Comparison of ENCODE assay signal across 24 cellular contexts in the genomic region with DNA sequence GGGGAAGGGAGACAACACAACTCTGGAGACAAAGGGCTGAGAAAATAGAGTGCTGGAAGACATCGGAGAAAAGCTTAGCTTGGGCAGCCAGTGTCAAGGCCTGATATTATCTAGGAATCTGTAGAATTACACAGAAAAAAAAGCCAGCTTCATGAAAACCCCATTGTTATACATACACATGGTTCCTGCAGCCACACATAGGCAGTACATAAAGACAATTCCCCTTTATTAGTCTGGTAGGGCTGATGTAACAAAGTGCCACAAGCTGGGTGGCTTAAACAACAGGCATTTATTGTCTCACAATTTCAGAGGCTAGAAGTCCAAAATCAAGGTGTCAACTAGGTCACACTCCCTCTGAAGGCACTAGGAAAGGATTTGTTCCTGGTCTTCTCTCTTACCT.
DNase-seq lines count a peak whose midpoint lies in the region; ATAC-seq and TF ChIP-seq lines count a peak whose summit lies in the region.
"Had no signal": no experiment of that assay in that cellular context is flagged by ENCODE, and none has a peak within 500 bp of the region (broad histone marks: within the 10 kb centered on the region; RNA-seq: fewer than 3 reads in every experiment).

No MANE protein-coding gene starts in this region.

- no peak overlapping the region for H3K27ac Mint-ChIP-seq in activated CD4-positive, alpha-beta memory T cell treated with anti-CD3 and anti-CD28 coated beads, Interleukin-2, amount 10 ng/mL, durations not matched to agents 7 days and 5 days
- H3K27ac Mint-ChIP-seq: CD8-positive, alpha-beta T cell had no signal

- no peak overlapping the region for H3K4me3 Mint-ChIP-seq in activated CD4-positive, alpha-beta memory T cell treated with anti-CD3 and anti-CD28 coated beads, Interleukin-2, amount 10 ng/mL, durations not matched to agents 7 days and 5 days
- H3K4me3 Mint-ChIP-seq: CD8-positive, alpha-beta T cell had no signal

- no peak for ATAC-seq in HG03196 (IDR thresholded peaks at IDR 0.05; ENCODE audit: unreplicated experiment)
- ATAC-seq: CD8-positive, alpha-beta T cell had no signal

- CTCF ChIA-PET in activated CD4-positive, alpha-beta memory T cell treated with anti-CD3 and anti-CD28 coated beads, Interleukin-2, amount 10 ng/mL, durations not matched to agents 7 days and 5 days (lab: Charles Lee) = no interaction called here

- peaks cover 3% of the 10 kb centered on the region for H3K36me3 Mint-ChIP-seq in activated CD4-positive, alpha-beta memory T cell treated with anti-CD3 and anti-CD28 coated beads, Interleukin-2, amount 10 ng/mL, durations not matched to agents 7 days and 5 days (ENCODE audit: low read depth)
- H3K36me3 Mint-ChIP-seq: CD8-positive, alpha-beta T cell had no signal

- no peaks in the 10 kb centered on the region for H3K27me3 Mint-ChIP-seq in activated CD4-positive, alpha-beta memory T cell treated with anti-CD3 and anti-CD28 coated beads, Interleukin-2, amount 10 ng/mL, durations not matched to agents 7 days and 5 days

- H3K9me3 ChIP-seq in vagina = no peaks in the 10 kb centered on the region

- no peaks in the 10 kb centered on the region for H3K4me1 ChIP-seq in vagina

- POLR2A ChIA-PET in activated CD4-positive, alpha-beta memory T cell treated with anti-CD3 and anti-CD28 coated beads, Interleukin-2, amount 10 ng/mL, durations not matched to agents 7 days and 5 days (lab: Charles Lee) = no interaction called here

- H3K4me1 Mint-ChIP-seq in activated CD4-positive, alpha-beta memory T cell treated with anti-CD3 and anti-CD28 coated beads, Interleukin-2, amount 10 ng/mL, durations not matched to agents 7 days and 5 days = peaks cover 18% of the 10 kb centered on the region

- intact Hi-C loops in vagina (cut with DNase I) = no loop called here

- TF ChIP-seq POLR2A in vagina (IDR thresholded peaks at IDR 0.05) = no peak

- in situ Hi-C loops in SK-MEL-5 (cut with HindIII; ENCODE audit: low pct_unique_long_range_greater_than_20kb, low sequenced_read_pairs) = no loop called here

- DNase-seq in SK-MEL-5 (ENCODE audit: low read depth, low spot score) = peak; percentile 0
- DNase-seq in medulla oblongata (ENCODE audit: extremely low spot score) = peak; percentile 40
- DNase-seq in vagina (ENCODE audit: extremely low spot score in 2 of 2) = peak; percentile 20 to 79
- DNase-seq in activated CD4-positive, alpha-beta memory T cell treated with anti-CD3 and anti-CD28 coated beads, Interleukin-2, amount 10 ng/mL, durations not matched to agents 7 days and 5 days = no peak
- no peak for DNase-seq in activated naive CD4-positive, alpha-beta T cell treated with anti-CD3 and anti-CD28 coated beads, Interleukin-2, amount 50 U/mL, for 16 hours
- DNase-seq: ACHN; Calu3; CD8-positive, alpha-beta T cell; GDM1; GOT3; HCEC 1CT; KG1; NCI-H1092; NCI-H1436; NCI-H187 treated with DMSO at 0.1 percent for 48 hours; NCI-H345; NCI-H524; NCI-H774; NK-92 treated with Interleukin-12 subunit alpha and Interleukin-12 subunit beta, amount 100 ng/mL, for 24 hours; SHP77 treated with DMSO at 0.1 percent for 48 hours had no signal

- H3K27ac ChIP-seq in cingulate gyrus (ENCODE audit: low read depth, low read length) = peak overlapping the region; percentile 49
- no peak overlapping the region for H3K27ac ChIP-seq in vagina
- H3K27ac ChIP-seq: BLaER1 treated with 17β-estradiol and CSF1 and Interleukin-3, amounts not matched to agents 10 nM and 100 nM; RWPE1 had no signal

- no peaks in the 10 kb centered on the region for H3K27me3 ChIP-seq in vagina
- H3K27me3 ChIP-seq: BLaER1 treated with 17β-estradiol and CSF1 and Interleukin-3, amounts not matched to agents 10 nM and 100 nM had no signal

- H3K4me3 ChIP-seq in vagina = no peak overlapping the region
- H3K4me3 ChIP-seq: BLaER1 treated with 17β-estradiol and CSF1 and Interleukin-3, amounts not matched to agents 10 nM and 100 nM had no signal

- TF ChIP-seq CTCF in vagina (IDR thresholded peaks at IDR 0.05) = no peak

- H3K9me3 Mint-ChIP-seq in activated CD4-positive, alpha-beta memory T cell treated with anti-CD3 and anti-CD28 coated beads, Interleukin-2, amount 10 ng/mL, durations not matched to agents 7 days and 5 days = peaks cover 2% of the 10 kb centered on the region
- H3K9me3 Mint-ChIP-seq: CD8-positive, alpha-beta T cell had no signal

- no peaks in the 10 kb centered on the region for H3K36me3 ChIP-seq in vagina

Comparison
In these comparisons a context has a peak if more than half of its experiments do, and no peak if none do; other contexts are left out.
1. DNase-seq: peak in SK-MEL-5 (single experiment), medulla oblongata (single experiment) and vagina (2 of 2); none in activated CD4-positive, alpha-beta memory T cell treated with anti-CD3 and anti-CD28 coated beads, Interleukin-2, amount 10 ng/mL, durations not matched to agents 7 days and 5 days (single experiment) and activated naive CD4-positive, alpha-beta T cell treated with anti-CD3 and anti-CD28 coated beads, Interleukin-2, amount 50 U/mL, for 16 hours (single experiment).